Comparison of ENCODE assay signal across 14 cellular contexts in genomic region chr3:36875397-36875796, GRCh38.
"Had no signal": no experiment of that assay in that cellular context is flagged by ENCODE, and none has a peak within 500 bp of the region (broad histone marks: within the 10 kb centered on the region; RNA-seq: fewer than 3 reads in every experiment).

No MANE protein-coding gene starts in this region.

- H3K9me3 ChIP-seq: gastrocnemius medialis, heart right ventricle, tibial artery, uterus had no signal

- H3K27ac Mint-ChIP-seq: activated T-cell treated with anti-CD3 and anti-CD28 coated beads, Interleukin-2, amount 50 U/mL, for 72 hours had no signal

- H3K9me3 Mint-ChIP-seq: activated T-cell treated with anti-CD3 and anti-CD28 coated beads, Interleukin-2, amount 50 U/mL, for 72 hours had no signal

- H3K27ac ChIP-seq: coronary artery, epithelial cell of prostate, gastrocnemius medialis, tibial artery, uterus had no signal

- ATAC-seq: gastrocnemius medialis had no signal

- DNase-seq: activated CD4-positive, alpha-beta T cell treated with anti-CD3 and anti-CD28 coated beads, Interleukin-2, amount 50 U/mL, for 48 hours; activated CD8-positive, alpha-beta memory T cell treated with anti-CD3 and anti-CD28 coated beads, Interleukin-2, amount 50 U/mL, for 4 hours; activated T-cell treated with anti-CD3 and anti-CD28 coated beads, Interleukin-2, amount 50 U/mL, for 72 hours; caudate nucleus; effector memory CD4-positive, alpha-beta T cell; gastrocnemius medialis; heart right ventricle; islet precursor cell; posterior cingulate gyrus; small intestine; tibial artery; uterus had no signal

- H3K36me3 ChIP-seq: gastrocnemius medialis, uterus had no signal
